1 cellular context compared by ENCODE assay signal in the genomic region with DNA sequence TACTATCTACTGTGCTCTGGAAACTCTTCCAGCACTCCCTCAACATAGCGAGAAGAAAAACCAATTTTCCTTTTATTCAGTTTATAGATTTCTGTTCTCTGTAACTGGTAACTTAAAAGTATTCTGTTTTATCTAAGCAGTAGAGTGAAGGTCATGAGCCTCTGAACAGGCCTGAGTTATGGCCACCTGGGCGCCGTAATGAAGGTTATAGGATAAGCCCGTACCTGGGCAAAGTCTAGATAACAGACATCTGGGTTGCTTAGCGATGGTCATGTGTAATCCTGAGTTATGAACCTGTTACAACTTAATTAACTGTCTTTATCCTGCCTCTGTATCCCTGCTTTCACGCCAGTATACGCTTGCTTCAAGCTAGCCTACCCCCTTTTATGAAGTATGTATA.
TF ChIP-seq lines count a peak whose summit lies in the region.

No MANE protein-coding gene starts in this region.

TF ChIP-seq in HepG2, 621 proteins besides CTCF, POLR2A, EP300 and RAD21 (continued from another document):
- TF ChIP-seq, protein P1, sequence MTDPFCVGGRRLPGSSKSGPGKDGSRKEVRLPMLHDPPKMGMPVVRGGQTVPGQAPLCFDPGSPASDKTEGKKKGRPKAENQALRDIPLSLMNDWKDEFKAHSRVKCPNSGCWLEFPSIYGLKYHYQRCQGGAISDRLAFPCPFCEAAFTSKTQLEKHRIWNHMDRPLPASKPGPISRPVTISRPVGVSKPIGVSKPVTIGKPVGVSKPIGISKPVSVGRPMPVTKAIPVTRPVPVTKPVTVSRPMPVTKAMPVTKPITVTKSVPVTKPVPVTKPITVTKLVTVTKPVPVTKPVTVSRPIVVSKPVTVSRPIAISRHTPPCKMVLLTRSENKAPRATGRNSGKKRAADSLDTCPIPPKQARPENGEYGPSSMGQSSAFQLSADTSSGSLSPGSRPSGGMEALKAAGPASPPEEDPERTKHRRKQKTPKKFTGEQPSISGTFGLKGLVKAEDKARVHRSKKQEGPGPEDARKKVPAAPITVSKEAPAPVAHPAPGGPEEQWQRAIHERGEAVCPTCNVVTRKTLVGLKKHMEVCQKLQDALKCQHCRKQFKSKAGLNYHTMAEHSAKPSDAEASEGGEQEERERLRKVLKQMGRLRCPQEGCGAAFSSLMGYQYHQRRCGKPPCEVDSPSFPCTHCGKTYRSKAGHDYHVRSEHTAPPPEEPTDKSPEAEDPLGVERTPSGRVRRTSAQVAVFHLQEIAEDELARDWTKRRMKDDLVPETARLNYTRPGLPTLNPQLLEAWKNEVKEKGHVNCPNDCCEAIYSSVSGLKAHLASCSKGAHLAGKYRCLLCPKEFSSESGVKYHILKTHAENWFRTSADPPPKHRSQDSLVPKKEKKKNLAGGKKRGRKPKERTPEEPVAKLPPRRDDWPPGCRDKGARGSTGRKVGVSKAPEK (CRISPR knock-in tag; IDR thresholded peaks at IDR 0.05; ENCODE audit: borderline replicate concordance) = no peak
- TF ChIP-seq, protein P2, sequence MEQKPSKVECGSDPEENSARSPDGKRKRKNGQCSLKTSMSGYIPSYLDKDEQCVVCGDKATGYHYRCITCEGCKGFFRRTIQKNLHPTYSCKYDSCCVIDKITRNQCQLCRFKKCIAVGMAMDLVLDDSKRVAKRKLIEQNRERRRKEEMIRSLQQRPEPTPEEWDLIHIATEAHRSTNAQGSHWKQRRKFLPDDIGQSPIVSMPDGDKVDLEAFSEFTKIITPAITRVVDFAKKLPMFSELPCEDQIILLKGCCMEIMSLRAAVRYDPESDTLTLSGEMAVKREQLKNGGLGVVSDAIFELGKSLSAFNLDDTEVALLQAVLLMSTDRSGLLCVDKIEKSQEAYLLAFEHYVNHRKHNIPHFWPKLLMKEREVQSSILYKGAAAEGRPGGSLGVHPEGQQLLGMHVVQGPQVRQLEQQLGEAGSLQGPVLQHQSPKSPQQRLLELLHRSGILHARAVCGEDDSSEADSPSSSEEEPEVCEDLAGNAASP (CRISPR knock-in tag; IDR thresholded peaks at IDR 0.05; ENCODE audit: borderline replicate concordance) = no peak
